ENCODE assay signal across 1 cellular context in the genomic region with DNA sequence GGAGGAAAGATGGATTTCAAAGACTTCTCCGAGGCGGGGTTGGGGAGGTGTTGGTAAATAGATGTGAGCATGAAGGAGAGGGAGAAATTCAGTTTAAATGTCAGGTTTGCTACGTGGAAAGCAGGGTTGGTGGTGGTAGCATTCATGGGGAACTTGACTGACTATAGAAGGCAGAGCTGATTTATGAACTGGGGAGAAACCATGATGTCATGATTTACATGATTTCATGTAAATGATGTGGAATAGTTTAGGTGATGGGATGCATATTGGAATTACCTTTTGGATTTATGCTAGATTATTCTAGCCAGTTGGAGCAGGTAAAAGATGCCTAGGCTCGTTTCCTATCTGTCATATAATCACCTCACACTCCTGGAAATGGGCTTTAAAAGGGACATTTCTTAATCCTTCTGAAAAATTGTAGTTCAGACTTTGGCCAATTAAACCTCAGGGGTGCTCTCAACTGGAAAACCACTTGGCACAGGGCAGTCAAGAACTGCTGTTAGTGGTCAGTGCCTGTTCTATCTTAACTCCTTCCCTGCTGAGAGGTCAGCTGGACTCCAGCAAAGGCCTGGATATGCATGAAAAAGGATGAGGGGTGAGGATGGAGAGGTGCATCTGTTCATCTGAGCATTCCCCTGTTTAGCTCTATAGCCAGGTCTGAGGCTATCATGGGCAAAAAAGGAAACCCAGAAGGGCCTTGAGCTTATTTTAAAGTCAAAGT.
A peak's percentile ranks its signal among the peaks of the same experiment; 100 is the strongest.
TF ChIP-seq lines count a peak whose summit lies in the region.

No MANE protein-coding gene starts in this region.

TF ChIP-seq in HEK293, 187 proteins besides CTCF, POLR2A, EP300 and RAD21:
- TF ChIP-seq, protein P1, sequence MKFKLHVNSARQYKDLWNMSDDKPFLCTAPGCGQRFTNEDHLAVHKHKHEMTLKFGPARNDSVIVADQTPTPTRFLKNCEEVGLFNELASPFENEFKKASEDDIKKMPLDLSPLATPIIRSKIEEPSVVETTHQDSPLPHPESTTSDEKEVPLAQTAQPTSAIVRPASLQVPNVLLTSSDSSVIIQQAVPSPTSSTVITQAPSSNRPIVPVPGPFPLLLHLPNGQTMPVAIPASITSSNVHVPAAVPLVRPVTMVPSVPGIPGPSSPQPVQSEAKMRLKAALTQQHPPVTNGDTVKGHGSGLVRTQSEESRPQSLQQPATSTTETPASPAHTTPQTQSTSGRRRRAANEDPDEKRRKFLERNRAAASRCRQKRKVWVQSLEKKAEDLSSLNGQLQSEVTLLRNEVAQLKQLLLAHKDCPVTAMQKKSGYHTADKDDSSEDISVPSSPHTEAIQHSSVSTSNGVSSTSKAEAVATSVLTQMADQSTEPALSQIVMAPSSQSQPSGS (tag by site-specific recombination; IDR thresholded peaks at IDR 0.05; ENCODE audit: low read depth): peak; percentile 90
- peak; percentile 59 for TF ChIP-seq ZIC2 (tag by site-specific recombination; IDR thresholded peaks at IDR 0.05)
- TF ChIP-seq ZNF112 (tag by site-specific recombination; IDR thresholded peaks at IDR 0.05): no peak
